ENCODE assay signal across 17 cellular contexts in the genomic region with DNA sequence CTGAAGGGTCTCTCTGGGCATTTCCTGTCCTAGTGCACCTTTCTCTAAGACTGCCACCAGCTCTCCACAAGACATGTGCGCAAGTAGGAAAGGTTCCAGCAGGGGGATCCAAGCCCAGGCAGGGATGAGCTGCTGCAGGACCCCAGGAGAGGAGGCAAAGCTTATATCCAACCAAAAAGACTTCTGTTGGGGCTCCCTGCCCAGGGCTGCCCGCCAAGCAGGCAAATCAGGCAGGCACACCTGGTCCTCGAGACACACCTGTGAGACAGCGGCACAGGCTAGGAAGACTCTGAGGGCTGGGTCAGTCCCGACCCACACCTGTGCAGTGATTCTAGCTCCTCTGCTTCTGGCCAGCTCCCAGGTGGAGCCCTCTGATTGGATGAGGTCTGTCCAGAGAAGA.
A peak's percentile ranks its signal among the peaks of the same experiment; 100 is the strongest.
DNase-seq lines count a peak whose midpoint lies in the region; ATAC-seq, FAIRE-seq and TF ChIP-seq lines count a peak whose summit lies in the region.
"Had no signal": no experiment of that assay in that cellular context is flagged by ENCODE, and none has a peak within 500 bp of the region (broad histone marks: within the 10 kb centered on the region; RNA-seq: fewer than 3 reads in every experiment).

No MANE protein-coding gene starts in this region.

- H3K4me1 Mint-ChIP-seq in H9, result peaks cover 16 to 21% of the 10 kb centered on the region in 2 experiments
- H3K4me1 Mint-ChIP-seq: CD14-positive monocyte had no signal

- H3K23ac ChIP-seq in H9 (ENCODE audit: insufficient read length, low read depth, low read length), result no peak overlapping the region
- H3K23ac ChIP-seq in H1 (ENCODE audit: insufficient read length), result no peak overlapping the region

- ATAC-seq in GM21723 (IDR thresholded peaks at IDR 0.05; ENCODE audit: unreplicated experiment) (no peak), GM19455 (IDR thresholded peaks at IDR 0.05; ENCODE audit: unreplicated experiment) (no peak)
- ATAC-seq: PC-3 had no signal

- H3K79me2 ChIP-seq in H9 (ENCODE audit: insufficient read depth, low read length) (no peaks in the 10 kb centered on the region), H1 (ENCODE audit: control insufficient read depth in 1 of 2, insufficient read depth in 2 of 2, low read length in 2 of 2) (no peaks in the 10 kb centered on the region)

- CTCF ChIA-PET in H1 (lab: Charles Lee; ENCODE audit: partially characterized antibody), result interaction anchor here (0.7 to 2.8 kb wide), 11 partner anchors 9 to 179 kb away, joined by 3 to 18 read pairs (median 5); no protein-coding TSS in a partner anchor

- H3K27me3 ChIP-seq in BE2C (no peaks in the 10 kb centered on the region), H9 (ENCODE audit: insufficient read depth, low read length) (no peaks in the 10 kb centered on the region), H1 (replicated peaks in 1 of 4; ENCODE audit: control insufficient read depth in 3 of 4, extremely low read depth in 1 of 4, insufficient read depth in 3 of 4, low read length in 3 of 4) (no peaks in the 10 kb centered on the region)

- H4K5ac ChIP-seq in H9 (ENCODE audit: insufficient read length, low read depth, low read length) (no peak overlapping the region), H1 (ENCODE audit: insufficient read length, low read depth, low read length) (no peak overlapping the region)

- H3K4me1 ChIP-seq in BE2C (peaks cover 12% of the 10 kb centered on the region), H9 (ENCODE audit: insufficient read depth, low read length) (no peaks in the 10 kb centered on the region), H1 (replicated peaks in 1 of 4; ENCODE audit: control insufficient read depth in 3 of 4, insufficient read depth in 4 of 4, low read length in 3 of 4) (peaks cover 0 to 3% (median 0%) of the 10 kb centered on the region in 4 experiments; a peak in 5 of 7 replicates)
- H3K4me1 ChIP-seq: SJCRH30 had no signal

- H2AFZ ChIP-seq in H9 (ENCODE audit: low read length), result no peak overlapping the region
- no peak overlapping the region for H2AFZ ChIP-seq in H1 (ENCODE audit: low read length)

- no peak overlapping the region for H3K56ac ChIP-seq in H9 (ENCODE audit: insufficient read length, low read depth, low read length)
- no peak overlapping the region for H3K56ac ChIP-seq in H1 (replicated peaks; ENCODE audit: insufficient read length, low read depth, low read length)

- TF ChIP-seq RAD21 in H1 (IDR thresholded peaks at IDR 0.05 in 1 of 2, conservative IDR thresholded peaks at IDR 0.05 in 1 of 2; ENCODE audit: low read depth in 2 of 2, low read length in 2 of 2), result peak; percentile 43 to 63; a peak in 3 of 4 replicates

- H3K4ac ChIP-seq in H9 (ENCODE audit: low read depth, low read length) (no peak overlapping the region), H1 (replicated peaks; ENCODE audit: insufficient read length, low read depth, low read length) (no peak overlapping the region)

- FAIRE-seq in H1 (lab: Jason Lieb, UNC), result no peak

- no peak overlapping the region for H4K8ac ChIP-seq in H9 (replicated peaks; ENCODE audit: insufficient read length, low read depth, low read length)
- H4K8ac ChIP-seq in H1 (ENCODE audit: extremely low read depth, insufficient read depth, low read length), result no peak overlapping the region

- H3K36me3 ChIP-seq in BE2C (no peaks in the 10 kb centered on the region), H1 (ENCODE audit: control insufficient read depth in 2 of 4, insufficient read depth in 4 of 4, low read length in 3 of 4) (no peaks in the 10 kb centered on the region)
- H3K36me3 ChIP-seq: SJCRH30 had no signal

- no peak overlapping the region for H2BK12ac ChIP-seq in H9 (ENCODE audit: insufficient read length, low read depth, low read length)
- H2BK12ac ChIP-seq in H1 (ENCODE audit: low read depth, low read length), result no peak overlapping the region

- WGBS in H9 (ENCODE audit: extremely low coverage, insufficient read length, low lambda C conversion rate), result no CpG with 5 or more reads among the region's 5 CpGs
- 69% methylated on average over 5 of the region's 5 CpGs; no CpG with 5 or more reads in 1 of the 2 experiments for WGBS in H1 (ENCODE audit: extremely low coverage in 1 of 2, insufficient coverage in 1 of 2, insufficient read length in 1 of 2, insufficient replicate concordance in 2 of 2, low coverage in 1 of 2, low lambda C conversion rate in 2 of 2, missing lambda C conversion rate in 1 of 2), 2 experiments

- H3K4me2 ChIP-seq in H9 (ENCODE audit: insufficient read depth, insufficient read length, low read length) (no peak overlapping the region), H1 (ENCODE audit: insufficient read depth in 1 of 2, low read depth in 2 of 2, low read length in 2 of 2) (no peak overlapping the region)

- H3K27me3 Mint-ChIP-seq in H9 (ENCODE audit: low read depth), result no peaks in the 10 kb centered on the region

- no peaks in the 10 kb centered on the region for H3K23me2 ChIP-seq in H9 (ENCODE audit: insufficient read length, low read depth, low read length, poor library complexity, severe bottlenecking)
- no peaks in the 10 kb centered on the region for H3K23me2 ChIP-seq in H1 (ENCODE audit: low read depth, low read length)

- H3K14ac ChIP-seq in H9 (ENCODE audit: insufficient read depth, low read length) (no peak overlapping the region; the same call in 1 of the 2 replicates), H1 (ENCODE audit: insufficient read length) (no peak overlapping the region)

- H3K4me3 ChIP-seq in BE2C (ENCODE audit: low read depth, low read length), result no peak overlapping the region
- H3K4me3 ChIP-seq in H1 (ENCODE audit: extremely low read depth in 1 of 4, insufficient read depth in 2 of 4, low read depth in 3 of 4, low read length in 4 of 4), result no peak overlapping the region
- H3K4me3 ChIP-seq in coronary artery, result no peak overlapping the region
- H3K4me3 ChIP-seq: SJCRH30 had no signal

- TF ChIP-seq POLR2A in H1 (IDR thresholded peaks at IDR 0.05; ENCODE audit: control extremely low read depth in 1 of 2, low read depth in 2 of 2, low read length in 2 of 2), result no peak

- no peak overlapping the region for H2BK120ac ChIP-seq in H9 (ENCODE audit: low read depth, low read length, poor library complexity, severe bottlenecking)
- no peak overlapping the region for H2BK120ac ChIP-seq in H1 (replicated peaks; ENCODE audit: low read depth, low read length)

- no peaks in the 10 kb centered on the region for H4K20me1 ChIP-seq in H9 (ENCODE audit: control insufficient read depth, insufficient read depth, insufficient read length)
- H4K20me1 ChIP-seq in H1 (replicated peaks in 1 of 2; ENCODE audit: control insufficient read depth in 1 of 2, insufficient read depth in 2 of 2, low read length in 2 of 2), result no peaks in the 10 kb centered on the region

- no peak overlapping the region for H3K4me3 Mint-ChIP-seq in H9
- H3K4me3 Mint-ChIP-seq: CD14-positive monocyte had no signal

- H3K27ac Mint-ChIP-seq in H9, result peak overlapping the region in 1 of 3 experiments; percentile 93; a peak in 1 of 7 replicates
- H3K27ac Mint-ChIP-seq: CD14-positive monocyte had no signal

- H2AK5ac ChIP-seq in H9 (ENCODE audit: insufficient read length, low read length), result no peak overlapping the region
- no peak overlapping the region for H2AK5ac ChIP-seq in H1 (ENCODE audit: low read depth, low read length)

- H2BK15ac ChIP-seq in H9 (ENCODE audit: low read depth, low read length), result no peak overlapping the region
- H2BK15ac ChIP-seq in H1 (ENCODE audit: low read length), result no peak overlapping the region

- H3K27ac ChIP-seq in H9 (ENCODE audit: insufficient read length, low read depth, low read length) (no peak overlapping the region), H1 (ENCODE audit: low read depth, low read length) (no peak overlapping the region), coronary artery (no peak overlapping the region)
- H3K27ac ChIP-seq: SJCRH30 had no signal

- no peaks in the 10 kb centered on the region for H3K9me3 Mint-ChIP-seq in H9
- H3K9me3 Mint-ChIP-seq: CD14-positive monocyte had no signal

- DNase-seq in BE2C (no peak), H9 (peak; percentile 62), H1 (ENCODE audit: low read depth in 1 of 2, low spot score in 2 of 2) (no peak), left kidney (ENCODE audit: low read depth, low spot score) (peak; percentile 35), kidney glomerular epithelial cell (lab: John Stamatoyannopoulos, UW) (no peak), coronary artery (ENCODE audit: low spot score) (no peak)
- DNase-seq: Caco-2, DMS153, HCEC 1CT, KG1, NCI-H1436 treated with DMSO at 0.1 percent for 48 hours, NCI-H2029 treated with DMSO at 0.1 percent for 48 hours, PC-3, SJCRH30 had no signal

- H4K91ac ChIP-seq in H9 (ENCODE audit: insufficient read length, low read depth, low read length), result no peak overlapping the region
- no peak overlapping the region for H4K91ac ChIP-seq in H1 (replicated peaks; ENCODE audit: insufficient read length, low read length)

- H3K79me1 ChIP-seq in H9 (ENCODE audit: insufficient read depth, low read depth, low read length, poor library complexity, severe bottlenecking) (no peaks in the 10 kb centered on the region), H1 (ENCODE audit: low read depth, low read length) (no peaks in the 10 kb centered on the region)

- POLR2A ChIA-PET in H1 (lab: Charles Lee; ENCODE audit: partially characterized antibody), result no interaction called here

- no peak for TF ChIP-seq EP300 in H1 (IDR thresholded peaks at IDR 0.05; ENCODE audit: borderline replicate concordance in 1 of 2, low read depth in 2 of 2, low read length in 2 of 2)

- H2BK5ac ChIP-seq in H9 (ENCODE audit: insufficient read length, low read length), result no peak overlapping the region
- no peak overlapping the region for H2BK5ac ChIP-seq in H1 (ENCODE audit: low read depth, low read length)

- H3K18ac ChIP-seq in H9 (ENCODE audit: insufficient read length, low read depth, low read length) (no peak overlapping the region), H1 (ENCODE audit: extremely low read depth, low read length) (no peak overlapping the region)

- no peaks in the 10 kb centered on the region for H3K9me3 ChIP-seq in BE2C
- H3K9me3 ChIP-seq in H9 (ENCODE audit: control insufficient read depth, low read depth, low read length), result no peaks in the 10 kb centered on the region
- H3K9me3 ChIP-seq in H1 (ENCODE audit: insufficient read depth in 2 of 2, low read depth in 1 of 2, low read length in 1 of 2), result no peaks in the 10 kb centered on the region
- H3K9me3 ChIP-seq: Caco-2, SJCRH30 had no signal

- TF ChIP-seq CTCF in BE2C (IDR thresholded peaks at IDR 0.05; ENCODE audit: low read depth, low read length) (peak; percentile 22; the same call in 1 of the 2 replicates), H9 (conservative IDR thresholded peaks at IDR 0.05) (peak; percentile 41; the same call in 2 of the 3 replicates), H1 (IDR thresholded peaks at IDR 0.05; ENCODE audit: control extremely low read depth in 1 of 3, insufficient read depth in 1 of 3, low read depth in 1 of 3, low read length in 3 of 3) (peak; percentile 36 to 45 (median 44)), coronary artery (IDR thresholded peaks at IDR 0.05) (no peak)

- no peaks in the 10 kb centered on the region for H3K36me3 Mint-ChIP-seq in H9 (ENCODE audit: insufficient read depth in 1 of 3, low read depth in 3 of 3)
- H3K36me3 Mint-ChIP-seq: CD14-positive monocyte had no signal

- H2BK20ac ChIP-seq in H9 (ENCODE audit: low read depth, low read length, poor library complexity, severe bottlenecking), result no peak overlapping the region
- H2BK20ac ChIP-seq in H1 (ENCODE audit: low read length), result no peak overlapping the region

- H3K9ac ChIP-seq in H9 (ENCODE audit: extremely low read depth, insufficient read length, low read length) (no peak overlapping the region), H1 (replicated peaks in 1 of 4; ENCODE audit: extremely low read depth in 1 of 4, low read depth in 3 of 4, low read length in 3 of 4) (no peak overlapping the region)

- H3T11ph ChIP-seq in H9 (ENCODE audit: low read length), result no peak overlapping the region

Comparison
In these comparisons a context has a peak if more than half of its experiments do, and no peak if none do; other contexts are left out.
1. DNase-seq: peak in H9 (single experiment) and left kidney (single experiment); none in BE2C (single experiment), H1 (0 of 2), kidney glomerular epithelial cell (single experiment) and coronary artery (single experiment).